Comparison of ENCODE assay signal across 10 cellular contexts in the genomic region with DNA sequence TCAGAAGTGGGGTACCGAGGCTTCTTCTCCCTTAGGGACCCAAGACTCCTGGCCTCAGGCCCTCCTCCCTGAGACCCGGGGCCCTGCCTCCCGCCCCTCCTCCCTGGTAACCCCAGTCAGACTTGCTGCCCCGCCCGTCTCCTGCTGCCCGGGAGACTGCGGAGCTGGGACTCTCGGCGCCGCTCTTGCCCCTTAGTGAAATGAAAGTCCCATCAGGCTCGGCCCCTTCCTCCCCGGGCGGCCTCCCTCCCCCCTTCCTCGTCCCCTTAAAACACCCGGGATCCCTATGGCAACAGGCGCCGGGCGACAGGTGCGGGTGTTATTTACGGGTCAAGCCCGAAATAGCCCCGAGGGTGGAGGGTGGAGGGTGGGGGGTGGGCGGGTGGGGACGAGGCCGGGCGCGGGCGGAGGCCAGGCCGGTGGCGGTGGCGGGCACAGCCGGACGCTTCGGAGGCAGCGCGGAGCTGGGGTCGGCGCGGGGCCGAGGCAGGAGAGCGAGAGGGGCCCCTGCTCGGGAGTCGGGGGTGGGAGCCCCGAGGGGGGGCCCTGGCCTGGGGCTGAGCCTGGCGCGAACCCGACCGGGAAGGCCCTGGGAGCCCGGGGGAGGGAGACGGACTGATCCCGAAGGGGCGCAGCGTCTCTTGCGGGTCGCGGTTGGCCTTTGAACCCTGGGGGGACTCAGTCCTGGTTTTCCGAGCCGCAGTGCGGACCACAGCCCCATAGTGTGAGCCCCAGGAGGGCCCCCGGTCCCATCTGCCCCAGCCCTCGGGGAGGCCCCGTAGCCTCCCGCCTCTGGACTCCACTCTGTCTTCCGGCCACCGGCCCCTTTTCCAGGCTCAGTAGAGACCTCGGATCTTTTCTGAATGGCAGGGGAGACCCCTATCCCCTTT. TPM values are rescaled to one million over a fixed set of nuclear protein-coding genes. Genes with fewer than 3 reads are reported as not detected.
DNase-seq lines count a peak whose midpoint lies in the region; ATAC-seq and TF ChIP-seq lines count a peak whose summit lies in the region.
"Had no signal": no experiment of that assay in that cellular context is flagged by ENCODE, and none has a peak within 500 bp of the region (broad histone marks: within the 10 kb centered on the region; RNA-seq: fewer than 3 reads in every experiment).

Gene CACNG6, plus strand, starts transcription at position 414 of the 890 bp plus-strand sequence. CDS start 1,241 bp downstream, outside the sequence.

- peak within 1 kb of the TSS in 1 of 5 donors; percentile 7 for H3K27ac ChIP-seq in stomach
- H3K27ac ChIP-seq: SK-N-MC had no signal

- WGBS in stomach, 5 donors = 5 to 22% (median 8%) methylated on average over 22 to 66 of the region's 66 CpGs

- intact Hi-C loops in stomach (cut with DNase I; ENCODE audit: low total_unique reads) = no loop called here

- TF ChIP-seq POLR2A in stomach (IDR thresholded peaks at IDR 0.05) = no peak

- DNase-seq in NCI-H82 (lab: John Stamatoyannopoulos, UW) (peak; percentile 57), NCI-H82 treated with DMSO at 0.1 percent for 48 hours (lab: John Stamatoyannopoulos, UW; ENCODE audit: unreplicated experiment) (no peak), SK-N-DZ (ENCODE audit: low spot score) (peak; percentile 26), stomach (peak; percentile 39), KG1 (lab: John Stamatoyannopoulos, UW) (no peak)
- DNase-seq: stimulated activated CD4-positive, alpha-beta T cell treated with anti-CD3 and anti-CD28 coated beads, Interleukin-4, amount 100 ng/mL, for 4 hours had no signal

- peaks cover 17 to 88% (median 48%) of the 10 kb centered on the region in 3 donors for H3K27me3 ChIP-seq in stomach

- peaks cover 5 to 20% (median 12%) of the 10 kb centered on the region in 4 donors for H3K4me1 ChIP-seq in stomach

- ATAC-seq in GM21576 (IDR thresholded peaks at IDR 0.05; ENCODE audit: unreplicated experiment) = no peak
- ATAC-seq in HG02970 (IDR thresholded peaks at IDR 0.05; ENCODE audit: low FRiP score, unreplicated experiment) = no peak

- H3K36me3 ChIP-seq in stomach = no peaks in the 10 kb centered on the region

- TF ChIP-seq EP300 in stomach (IDR thresholded peaks at IDR 0.05) = no peak

- no peak for TF ChIP-seq CTCF in stomach (IDR thresholded peaks at IDR 0.05)

- H3K9me3 ChIP-seq in stomach = no peaks in the 10 kb centered on the region

- H3K4me3 ChIP-seq in iPS-11a (ENCODE audit: low read depth, low read length) (peak within 1 kb of the TSS; percentile 30), stomach (peak within 1 kb of the TSS; percentile 33 to 52 (median 44))
- H3K4me3 ChIP-seq: SK-N-MC had no signal

RNA-seq across cellular contexts. Expression of gene CACNG6, which starts in this region (rescaled TPM):
- 0.12 and 0.67 TPM in 2 replicates for polyA plus RNA-seq in SK-N-DZ (2014; cell fraction: cytosol; rRNA removed)
- 0.17 TPM in 1 of 2 replicates, not detected in the other for polyA plus RNA-seq in SK-N-DZ (2014; cell fraction: nucleus; rRNA removed)
- under 1 TPM in 1 of 5 donors, not detected in 4; 0.58 TPM for total RNA-seq in stomach
- polyA plus RNA-seq in stomach = under 1 TPM in 2 of 3 donors, not detected in 1; 0.13 to 0.46 TPM

Comparison
In these comparisons a context has a peak if more than half of its experiments do, and no peak if none do; other contexts are left out.
1. DNase-seq: peak in NCI-H82 (single experiment) and SK-N-DZ (single experiment); none in NCI-H82 treated with DMSO at 0.1 percent for 48 hours (single experiment) and KG1 (single experiment).
2. Peak in DNase-seq and H3K4me3 ChIP-seq in stomach; RNA of the gene not detected or under 1 TPM.